In genomic region chr1:3530931-3531818, GRCh38 we compare ENCODE assay signal across 8 cellular contexts.
A peak's percentile ranks its signal among the peaks of the same experiment; 100 is the strongest.
DNase-seq lines count a peak whose midpoint lies in the region; ATAC-seq and TF ChIP-seq lines count a peak whose summit lies in the region.

No MANE protein-coding gene starts in this region.

- DNase-seq in GM23338 (ENCODE audit: low spot score) (peak; percentile 94), fibroblast of pulmonary artery (ENCODE audit: low read depth) (peak; percentile 31), neural progenitor cell (ENCODE audit: low spot score) (peak; percentile 92), globus pallidus (ENCODE audit: low spot score) (no peak)
- DNase-seq in activated T-cell treated with anti-CD3 and anti-CD28 coated beads, Interleukin-2, amount 50 U/mL, for 72 hours, result peak; percentile 73 to 74
- peak; percentile 76 for DNase-seq in stimulated activated naive CD8-positive, alpha-beta T cell treated with anti-CD3 and anti-CD28 coated beads, Interleukin-15, Interleukin-2, amounts not matched to agents 100 U/mL and 50 U/mL, for 24 hours

- H3K27me3 ChIP-seq in GM23338 (ENCODE audit: insufficient read depth) (peaks cover 16% of the 10 kb centered on the region; the same call in 1 of the 2 replicates), OCI-LY3 (ENCODE audit: low read depth, low read length) (no peaks in the 10 kb centered on the region), neural progenitor cell (peaks cover 26% of the 10 kb centered on the region)

- H3K79me2 ChIP-seq in GM23338 (replicated peaks; ENCODE audit: insufficient read depth), result no peaks in the 10 kb centered on the region
- no peaks in the 10 kb centered on the region for H3K79me2 ChIP-seq in OCI-LY3 (ENCODE audit: low read length)
- no peaks in the 10 kb centered on the region for H3K79me2 ChIP-seq in neural progenitor cell (ENCODE audit: low read depth)

- H3K4me3 Mint-ChIP-seq in GM23338 (peak overlapping the region; percentile 75), neural progenitor cell (peak overlapping the region; percentile 89)
- peak overlapping the region; percentile 83 to 88 for H3K4me3 Mint-ChIP-seq in activated T-cell treated with anti-CD3 and anti-CD28 coated beads, Interleukin-2, amount 50 U/mL, for 72 hours

- TF ChIP-seq CTCF in GM23338 (conservative IDR thresholded peaks at IDR 0.05; ENCODE audit: low read depth in 2 of 2) (no peak), OCI-LY3 (IDR thresholded peaks at IDR 0.05; ENCODE audit: low read depth, low read length) (no peak), fibroblast of pulmonary artery (IDR thresholded peaks at IDR 0.05; ENCODE audit: low read length, missing control alignments) (no peak), neural progenitor cell (IDR thresholded peaks at IDR 0.05) (no peak)

- H3K4me1 ChIP-seq in GM23338 (ENCODE audit: insufficient read depth) (no peaks in the 10 kb centered on the region; the same call in 1 of the 2 replicates), OCI-LY3 (ENCODE audit: low read length) (peaks cover 3% of the 10 kb centered on the region; the same call in 1 of the 2 replicates), neural progenitor cell (peaks cover 14% of the 10 kb centered on the region)

- H3K9me3 Mint-ChIP-seq in GM23338, result no peaks in the 10 kb centered on the region
- no peaks in the 10 kb centered on the region for H3K9me3 Mint-ChIP-seq in activated T-cell treated with anti-CD3 and anti-CD28 coated beads, Interleukin-2, amount 50 U/mL, for 72 hours
- H3K9me3 Mint-ChIP-seq in neural progenitor cell, result no peaks in the 10 kb centered on the region

- H3F3A ChIP-seq in GM23338 (replicated peaks; ENCODE audit: low read depth) (no peaks in the 10 kb centered on the region), neural progenitor cell (ENCODE audit: low read depth) (peaks cover 7% of the 10 kb centered on the region)

- no peak overlapping the region for H3K27ac ChIP-seq in GM23338 (ENCODE audit: low read depth)
- H3K27ac ChIP-seq in OCI-LY3 (ENCODE audit: low read length), result no peak overlapping the region
- no peak overlapping the region for H3K27ac ChIP-seq in neural progenitor cell

- H3K4me2 ChIP-seq in GM23338, result peak overlapping the region; percentile 87
- peak overlapping the region; percentile 68 for H3K4me2 ChIP-seq in OCI-LY3 (ENCODE audit: low read length)
- peak overlapping the region; percentile 100 for H3K4me2 ChIP-seq in neural progenitor cell

- no peaks in the 10 kb centered on the region for H3K36me3 Mint-ChIP-seq in GM23338 (ENCODE audit: low read depth)
- no peaks in the 10 kb centered on the region for H3K36me3 Mint-ChIP-seq in activated T-cell treated with anti-CD3 and anti-CD28 coated beads, Interleukin-2, amount 50 U/mL, for 72 hours (ENCODE audit: insufficient read depth in 2 of 2)
- no peaks in the 10 kb centered on the region for H3K36me3 Mint-ChIP-seq in neural progenitor cell

- H3K4me1 Mint-ChIP-seq in GM23338 (peaks cover 4% of the 10 kb centered on the region), neural progenitor cell (peaks cover 29% of the 10 kb centered on the region)
- peaks cover 8% of the 10 kb centered on the region for H3K4me1 Mint-ChIP-seq in activated T-cell treated with anti-CD3 and anti-CD28 coated beads, Interleukin-2, amount 50 U/mL, for 72 hours (ENCODE audit: low read depth)

- H3K27me3 Mint-ChIP-seq in GM23338 (ENCODE audit: insufficient read depth, low read depth, poor library complexity) (peaks cover 19% of the 10 kb centered on the region), neural progenitor cell (ENCODE audit: insufficient read depth, low read depth) (peaks cover 10% of the 10 kb centered on the region)
- no peaks in the 10 kb centered on the region for H3K27me3 Mint-ChIP-seq in activated T-cell treated with anti-CD3 and anti-CD28 coated beads, Interleukin-2, amount 50 U/mL, for 72 hours (ENCODE audit: low read depth)

- H3K9me3 ChIP-seq in OCI-LY3 (ENCODE audit: insufficient read depth, low read length) (no peaks in the 10 kb centered on the region), neural progenitor cell (ENCODE audit: low read depth) (no peaks in the 10 kb centered on the region)

- H3K27ac Mint-ChIP-seq in GM23338 (no peak overlapping the region), neural progenitor cell (peak overlapping the region; percentile 100)
- H3K27ac Mint-ChIP-seq in activated T-cell treated with anti-CD3 and anti-CD28 coated beads, Interleukin-2, amount 50 U/mL, for 72 hours, result no peak overlapping the region

- no peaks in the 10 kb centered on the region for H3K36me3 ChIP-seq in GM23338 (ENCODE audit: insufficient read depth)
- H3K36me3 ChIP-seq in OCI-LY3 (replicated peaks; ENCODE audit: low read depth, low read length), result no peaks in the 10 kb centered on the region
- no peaks in the 10 kb centered on the region for H3K36me3 ChIP-seq in neural progenitor cell

- H4K20me1 ChIP-seq in GM23338 (replicated peaks; ENCODE audit: insufficient read depth), result peaks cover 6% of the 10 kb centered on the region; the same call in 1 of the 2 replicates
- H4K20me1 ChIP-seq in OCI-LY3 (ENCODE audit: insufficient read depth, low read length), result no peaks in the 10 kb centered on the region
- H4K20me1 ChIP-seq in neural progenitor cell (ENCODE audit: low read depth), result peaks cover 68% of the 10 kb centered on the region

- H2AFZ ChIP-seq in GM23338 (no peak overlapping the region), OCI-LY3 (ENCODE audit: low read depth, low read length) (peak overlapping the region; percentile 58; the same call in 1 of the 2 replicates), neural progenitor cell (replicated peaks) (no peak overlapping the region)

- ATAC-seq in GM23338 (peak; percentile 79), HG02763 (IDR thresholded peaks at IDR 0.05; ENCODE audit: unreplicated experiment) (no peak)
- ATAC-seq in activated T-cell treated with anti-CD3 and anti-CD28 coated beads, Interleukin-2, amount 50 U/mL, for 72 hours (replicated peaks in 1 of 2), result peak; percentile 82 to 88
- peak; percentile 70 for ATAC-seq in stimulated activated naive CD8-positive, alpha-beta T cell treated with anti-CD3 and anti-CD28 coated beads, Interleukin-15, Interleukin-2, amounts not matched to agents 100 U/mL and 50 U/mL, for 24 hours

- peak overlapping the region; percentile 36; the same call in 1 of the 2 replicates for H3K9ac ChIP-seq in OCI-LY3 (ENCODE audit: low read length)
- H3K9ac ChIP-seq in neural progenitor cell, result no peak overlapping the region

- H3K9me2 ChIP-seq in GM23338 (ENCODE audit: insufficient read depth), result no peaks in the 10 kb centered on the region

- H3K4me3 ChIP-seq in GM23338, result peak overlapping the region; percentile 62
- H3K4me3 ChIP-seq in OCI-LY3 (ENCODE audit: low read length), result peak overlapping the region; percentile 72
- peak overlapping the region; percentile 36 for H3K4me3 ChIP-seq in fibroblast of pulmonary artery (replicated peaks; ENCODE audit: low read depth, low read length)
- H3K4me3 ChIP-seq in neural progenitor cell, result peak overlapping the region; percentile 61

TF ChIP-seq in GM23338, 12 proteins besides CTCF, POLR2A, EP300 and RAD21 (continues in another document):
- TF ChIP-seq POLR2AphosphoS5 (IDR thresholded peaks at IDR 0.05; ENCODE audit: low read depth), result peak; percentile 56; the same call in 1 of the 2 replicates
